ENCODE assay signal across 24 cellular contexts in genomic region chr1:19376428-19377372, GRCh38.
A peak's percentile ranks its signal among the peaks of the same experiment; 100 is the strongest.
DNase-seq lines count a peak whose midpoint lies in the region; TF ChIP-seq lines count a peak whose summit lies in the region.
"Had no signal": no experiment of that assay in that cellular context is flagged by ENCODE, and none has a peak within 500 bp of the region (broad histone marks: within the 10 kb centered on the region; RNA-seq: fewer than 3 reads in every experiment).

No MANE protein-coding gene starts in this region.

- H4K20me1 ChIP-seq in mammary epithelial cell (ENCODE audit: insufficient read depth, low read length) (no peaks in the 10 kb centered on the region), OCI-LY7 (ENCODE audit: insufficient read depth, low read length) (no peaks in the 10 kb centered on the region)

- DNase-seq in mammary epithelial cell (no peak), MCF 10A (ENCODE audit: unreplicated experiment) (no peak), DMS53 (lab: John Stamatoyannopoulos, UW) (peak; percentile 83), OCI-LY7 (ENCODE audit: low spot score) (no peak), testis (no peak)
- no peak for DNase-seq in stimulated activated CD4-positive, alpha-beta T cell treated with anti-CD3 and anti-CD28 coated beads, Interleukin-15, amount 100 ng/mL, for 24 hours
- DNase-seq in activated effector memory CD4-positive, alpha-beta T cell treated with anti-CD3 and anti-CD28 coated beads, Interleukin-2, amount 50 U/mL, for 16 hours, result no peak
- DNase-seq: activated CD4-positive, CD25-positive, alpha-beta regulatory T cell treated with anti-CD3 and anti-CD28 coated beads, Interleukin-2, amount 50 U/mL, for 72 hours; amygdala; cortex of kidney; glutamatergic neuron; HFFc6; Karpas-422; NCI-H187 treated with DMSO at 0.1 percent for 48 hours; NCI-H446; stimulated activated CD4-positive, alpha-beta T cell treated with anti-CD3 and anti-CD28 coated beads, Interleukin-2, amount 100 ng/mL, for 48 hours; stomach; T-helper 1 cell; transverse colon had no signal

- TF ChIP-seq POLR2A in testis (IDR thresholded peaks at IDR 0.05), result no peak

- no peaks in the 10 kb centered on the region for H3K4me1 Mint-ChIP-seq in MCF 10A (ENCODE audit: insufficient read depth, unreplicated experiment)
- H3K4me1 Mint-ChIP-seq: neural progenitor cell had no signal

- CTCF ChIA-PET in mammary epithelial cell (lab: Charles Lee; ENCODE audit: low non-redundant PET), result interaction anchor here (0.6 kb wide), 1 partner anchor 44 kb away, joined by 5 read pairs; no protein-coding TSS in a partner anchor
- CTCF ChIA-PET in MCF 10A (lab: Yijun Ruan, JAX), result interaction anchor here (0.5 to 0.6 kb wide), 3 partner anchors 20 to 78 kb away, joined by 3 to 4 read pairs (median 3); no protein-coding TSS in a partner anchor
- CTCF ChIA-PET in OCI-LY7 (lab: Charles Lee; ENCODE audit: unreplicated experiment), result interaction anchor here (0.6 kb wide), 1 partner anchor 541 kb away, joined by 3 read pairs; no protein-coding TSS in a partner anchor

- H3K27ac ChIP-seq in mammary epithelial cell (ENCODE audit: insufficient read depth, low read depth, low read length) (no peak overlapping the region), OCI-LY7 (ENCODE audit: low read depth, low read length, poor library complexity, severe bottlenecking) (no peak overlapping the region), neutrophil (peak overlapping the region; percentile 6), testis (no peak overlapping the region)
- H3K27ac ChIP-seq: left lung, neural progenitor cell, SJSA1 had no signal

- BruUV-seq in mammary epithelial cell (replicated peaks; lab: Mats Ljungman, UMichigan) (TSS peak; percentile 20), MCF 10A (replicated peaks; lab: Mats Ljungman, UMichigan) (no TSS peak), OCI-LY7 (replicated peaks; lab: Mats Ljungman, UMichigan) (TSS peak; percentile 34)

- dilution Hi-C loops in mammary epithelial cell (cut with HindIII; ENCODE audit: low sequenced_read_pairs), result no loop called here

- TF ChIP-seq CTCF in mammary epithelial cell (conservative IDR thresholded peaks at IDR 0.05 in 1 of 2, IDR thresholded peaks at IDR 0.05 in 1 of 2; ENCODE audit: extremely low read depth in 1 of 2, insufficient read depth in 1 of 2, low read depth in 1 of 2, low read length in 2 of 2) (no peak), MCF 10A (IDR thresholded peaks at IDR 0.05; ENCODE audit: unreplicated experiment) (no peak), OCI-LY7 (conservative IDR thresholded peaks at IDR 0.05; ENCODE audit: low read length) (no peak), neutrophil (IDR thresholded peaks at IDR 0.05) (no peak), testis (IDR thresholded peaks at IDR 0.05) (no peak)

- intact Hi-C loops in mammary epithelial cell (cut with micrococcal nuclease), result no loop called here
- intact Hi-C loops in MCF 10A (cut with micrococcal nuclease), result no loop called here
- intact Hi-C loops in OCI-LY7 (cut with micrococcal nuclease; ENCODE audit: unreplicated experiment), result no loop called here
- intact Hi-C loops in testis (cut with DNase I; ENCODE audit: low total_unique reads), result no loop called here

- H3K4me3 ChIP-seq in mammary epithelial cell (replicated peaks in 1 of 3; ENCODE audit: insufficient read depth in 1 of 3, low read depth in 2 of 3, low read length in 3 of 3) (no peak overlapping the region), OCI-LY7 (ENCODE audit: low read depth, low read length, poor library complexity, severe bottlenecking) (no peak overlapping the region), neutrophil (ENCODE audit: low read depth in 1 of 2, low read length in 1 of 2) (no peak overlapping the region), testis (no peak overlapping the region)
- H3K4me3 ChIP-seq: left lung, neural progenitor cell, SJSA1, stomach, transverse colon had no signal

- H3K9ac ChIP-seq in mammary epithelial cell (ENCODE audit: insufficient read depth, low read length), result no peak overlapping the region
- H3K9ac ChIP-seq: neural progenitor cell had no signal

- WGBS in mammary epithelial cell (ENCODE audit: low coverage, missing lambda C conversion rate), result 100% methylated on average over 7 of the region's 7 CpGs
- WGBS in testis, 2 donors, result 97 to 98% methylated on average over 3 to 7 of the region's 7 CpGs

- H3K27ac Mint-ChIP-seq in MCF 10A (ENCODE audit: low read depth, unreplicated experiment), result no peak overlapping the region
- H3K27ac Mint-ChIP-seq: neural progenitor cell, progenitor cell of endocrine pancreas had no signal

- H3K4me1 ChIP-seq in mammary epithelial cell (ENCODE audit: insufficient read depth, low read length) (no peaks in the 10 kb centered on the region), OCI-LY7 (ENCODE audit: insufficient read depth, low read length, poor library complexity, severe bottlenecking) (no peaks in the 10 kb centered on the region), neutrophil (ENCODE audit: control insufficient read depth in 1 of 2, insufficient read depth in 1 of 2, low read depth in 1 of 2, low read length in 1 of 2) (peaks cover 16 to 17% of the 10 kb centered on the region in 2 experiments), testis (peaks cover 30% of the 10 kb centered on the region)
- H3K4me1 ChIP-seq: neural progenitor cell had no signal

- H2AFZ ChIP-seq in mammary epithelial cell (ENCODE audit: low read depth, low read length) (no peak overlapping the region), OCI-LY7 (ENCODE audit: low read length) (no peak overlapping the region)
- H2AFZ ChIP-seq: neural progenitor cell had no signal

- no peaks in the 10 kb centered on the region for H3K9me3 Mint-ChIP-seq in MCF 10A (ENCODE audit: unreplicated experiment)
- H3K9me3 Mint-ChIP-seq: HFFc6, neural progenitor cell had no signal

- POLR2A ChIA-PET in MCF 10A (lab: Yijun Ruan, JAX), result interaction anchor here (0.6 to 1.4 kb wide), 5 partner anchors 15 to 263 kb away, joined by 3 read pairs; partner anchors contain the start of genes AKR7A2 and SLC66A1
- POLR2A ChIA-PET in OCI-LY7 (lab: Charles Lee), result interaction anchor here (0.9 kb wide), 1 partner anchor 13 kb away, joined by 3 read pairs; no protein-coding TSS in a partner anchor

- no peaks in the 10 kb centered on the region for H3K9me2 ChIP-seq in OCI-LY7 (ENCODE audit: insufficient read depth, low read length)

- H3K27me3 Mint-ChIP-seq in MCF 10A (ENCODE audit: insufficient read depth, unreplicated experiment), result no peaks in the 10 kb centered on the region
- H3K27me3 Mint-ChIP-seq: progenitor cell of endocrine pancreas had no signal

- in situ Hi-C loops in mammary epithelial cell (cut with MboI; ENCODE audit: low sequenced_read_pairs in 2 of 2), result no loop called here

- H3K27me3 ChIP-seq in mammary epithelial cell (ENCODE audit: insufficient read depth, low read length), result no peaks in the 10 kb centered on the region
- no peaks in the 10 kb centered on the region for H3K27me3 ChIP-seq in neutrophil
- H3K27me3 ChIP-seq in testis, result no peaks in the 10 kb centered on the region
- H3K27me3 ChIP-seq: left lung, neural progenitor cell, SJSA1, stomach, transverse colon had no signal

- H3K9me3 ChIP-seq in mammary epithelial cell (replicated peaks; ENCODE audit: insufficient read depth, low read length), result no peaks in the 10 kb centered on the region
- no peaks in the 10 kb centered on the region for H3K9me3 ChIP-seq in OCI-LY7 (ENCODE audit: low read length)
- H3K9me3 ChIP-seq in neutrophil, result no peaks in the 10 kb centered on the region
- H3K9me3 ChIP-seq in testis, result no peaks in the 10 kb centered on the region
- H3K9me3 ChIP-seq: left lung, stomach, transverse colon had no signal

- H3K36me3 Mint-ChIP-seq in MCF 10A (ENCODE audit: insufficient read depth, unreplicated experiment), result peaks cover 39% of the 10 kb centered on the region

- H3K36me3 ChIP-seq in mammary epithelial cell (ENCODE audit: insufficient read depth, low read length) (peaks cover 19% of the 10 kb centered on the region), OCI-LY7 (ENCODE audit: insufficient read depth, low read length) (peaks cover 54% of the 10 kb centered on the region), neutrophil (peaks cover 90% of the 10 kb centered on the region), testis (ENCODE audit: low read depth, missing control alignments) (no peaks in the 10 kb centered on the region)

- H3K4me3 Mint-ChIP-seq in MCF 10A (ENCODE audit: unreplicated experiment), result no peak overlapping the region
- H3K4me3 Mint-ChIP-seq: HFFc6, neural progenitor cell had no signal

- H3K4me2 ChIP-seq in mammary epithelial cell (ENCODE audit: insufficient read depth, low read depth, low read length) (no peak overlapping the region), OCI-LY7 (ENCODE audit: low read length) (no peak overlapping the region)
- H3K4me2 ChIP-seq: neural progenitor cell had no signal

- H3K79me2 ChIP-seq in mammary epithelial cell (ENCODE audit: insufficient read depth, low read length) (peaks cover 20% of the 10 kb centered on the region), OCI-LY7 (ENCODE audit: insufficient read depth, low read depth, low read length) (no peaks in the 10 kb centered on the region)
